1 cellular context compared by ENCODE assay signal in the genomic region with DNA sequence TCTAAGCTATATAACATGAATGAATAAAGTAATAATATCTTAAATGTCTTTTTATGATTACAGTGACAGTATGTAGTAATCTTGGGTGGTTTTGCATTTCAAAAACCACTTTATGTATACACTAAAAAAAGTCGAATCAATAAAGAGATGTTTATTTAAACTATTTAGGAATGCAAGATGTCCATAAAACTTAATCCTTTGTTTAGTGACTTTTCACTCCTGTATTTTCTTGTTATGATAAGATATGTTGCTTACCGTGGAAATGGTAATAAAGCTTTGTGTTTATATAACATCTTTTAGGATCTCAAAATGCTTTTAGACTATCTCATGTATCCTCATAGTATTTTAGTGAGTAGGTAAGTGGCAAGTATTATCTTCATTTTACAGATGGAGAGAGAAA.
TF ChIP-seq lines count a peak whose summit lies in the region.

No MANE protein-coding gene starts in this region.

TF ChIP-seq in HEK293, 187 proteins besides CTCF, POLR2A, EP300 and RAD21 (continued from another document):
- TF ChIP-seq, protein P1, sequence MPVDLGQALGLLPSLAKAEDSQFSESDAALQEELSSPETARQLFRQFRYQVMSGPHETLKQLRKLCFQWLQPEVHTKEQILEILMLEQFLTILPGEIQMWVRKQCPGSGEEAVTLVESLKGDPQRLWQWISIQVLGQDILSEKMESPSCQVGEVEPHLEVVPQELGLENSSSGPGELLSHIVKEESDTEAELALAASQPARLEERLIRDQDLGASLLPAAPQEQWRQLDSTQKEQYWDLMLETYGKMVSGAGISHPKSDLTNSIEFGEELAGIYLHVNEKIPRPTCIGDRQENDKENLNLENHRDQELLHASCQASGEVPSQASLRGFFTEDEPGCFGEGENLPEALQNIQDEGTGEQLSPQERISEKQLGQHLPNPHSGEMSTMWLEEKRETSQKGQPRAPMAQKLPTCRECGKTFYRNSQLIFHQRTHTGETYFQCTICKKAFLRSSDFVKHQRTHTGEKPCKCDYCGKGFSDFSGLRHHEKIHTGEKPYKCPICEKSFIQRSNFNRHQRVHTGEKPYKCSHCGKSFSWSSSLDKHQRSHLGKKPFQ (tag by site-specific recombination; IDR thresholded peaks at IDR 0.05): peak; percentile 66
- TF ChIP-seq ZNF24 (tag by site-specific recombination; IDR thresholded peaks at IDR 0.05) (no peak), ZSCAN16 (tag by site-specific recombination; IDR thresholded peaks at IDR 0.05) (0 out of 2 replicates have a peak, but pooled peaks have one; percentile 38), ZNF292 (tag by site-specific recombination; IDR thresholded peaks at IDR 0.05; ENCODE audit: borderline replicate concordance, low read depth) (no peak), OVOL3 (tag by site-specific recombination; IDR thresholded peaks at IDR 0.05) (peak; percentile 94), ZXDB (tag by site-specific recombination; IDR thresholded peaks at IDR 0.05) (peak; percentile 84), ZNF350 (tag by site-specific recombination; IDR thresholded peaks at IDR 0.05) (peak; percentile 58; the same call in 1 of the 2 replicates), GLI2 (tag by site-specific recombination; IDR thresholded peaks at IDR 0.05; ENCODE audit: borderline replicate concordance, low read depth) (0 out of 2 replicates have a peak, but pooled peaks have one; percentile 27), KLF8 (tag by site-specific recombination; IDR thresholded peaks at IDR 0.05) (peak; percentile 87), ZNF19 (tag by site-specific recombination; IDR thresholded peaks at IDR 0.05; ENCODE audit: low read depth) (no peak), ZNF785 (tag by site-specific recombination; IDR thresholded peaks at IDR 0.05) (no peak), MYNN (tag by site-specific recombination; IDR thresholded peaks at IDR 0.05; ENCODE audit: borderline replicate concordance) (no peak), ZNF843 (tag by site-specific recombination; IDR thresholded peaks at IDR 0.05) (peak; percentile 97), OSR2 (tag by site-specific recombination; IDR thresholded peaks at IDR 0.05) (peak; percentile 94), ZNF521 (tag by site-specific recombination; IDR thresholded peaks at IDR 0.05) (no peak), ZNF529 (tag by site-specific recombination; IDR thresholded peaks at IDR 0.05; ENCODE audit: insufficient replicate concordance) (no peak), BCL11B (tag by site-specific recombination; IDR thresholded peaks at IDR 0.05; ENCODE audit: low read depth) (peak; percentile 96), MZF1 (tag by site-specific recombination; IDR thresholded peaks at IDR 0.05; ENCODE audit: borderline replicate concordance) (no peak), ZNF514 (tag by site-specific recombination; IDR thresholded peaks at IDR 0.05) (no peak)
- TF ChIP-seq, protein P2, sequence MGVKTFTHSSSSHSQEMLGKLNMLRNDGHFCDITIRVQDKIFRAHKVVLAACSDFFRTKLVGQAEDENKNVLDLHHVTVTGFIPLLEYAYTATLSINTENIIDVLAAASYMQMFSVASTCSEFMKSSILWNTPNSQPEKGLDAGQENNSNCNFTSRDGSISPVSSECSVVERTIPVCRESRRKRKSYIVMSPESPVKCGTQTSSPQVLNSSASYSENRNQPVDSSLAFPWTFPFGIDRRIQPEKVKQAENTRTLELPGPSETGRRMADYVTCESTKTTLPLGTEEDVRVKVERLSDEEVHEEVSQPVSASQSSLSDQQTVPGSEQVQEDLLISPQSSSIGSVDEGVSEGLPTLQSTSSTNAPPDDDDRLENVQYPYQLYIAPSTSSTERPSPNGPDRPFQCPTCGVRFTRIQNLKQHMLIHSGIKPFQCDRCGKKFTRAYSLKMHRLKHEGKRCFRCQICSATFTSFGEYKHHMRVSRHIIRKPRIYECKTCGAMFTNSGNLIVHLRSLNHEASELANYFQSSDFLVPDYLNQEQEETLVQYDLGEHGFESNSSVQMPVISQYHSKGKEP (tag by site-specific recombination; IDR thresholded peaks at IDR 0.05): peak; percentile 80
- TF ChIP-seq, protein P3, sequence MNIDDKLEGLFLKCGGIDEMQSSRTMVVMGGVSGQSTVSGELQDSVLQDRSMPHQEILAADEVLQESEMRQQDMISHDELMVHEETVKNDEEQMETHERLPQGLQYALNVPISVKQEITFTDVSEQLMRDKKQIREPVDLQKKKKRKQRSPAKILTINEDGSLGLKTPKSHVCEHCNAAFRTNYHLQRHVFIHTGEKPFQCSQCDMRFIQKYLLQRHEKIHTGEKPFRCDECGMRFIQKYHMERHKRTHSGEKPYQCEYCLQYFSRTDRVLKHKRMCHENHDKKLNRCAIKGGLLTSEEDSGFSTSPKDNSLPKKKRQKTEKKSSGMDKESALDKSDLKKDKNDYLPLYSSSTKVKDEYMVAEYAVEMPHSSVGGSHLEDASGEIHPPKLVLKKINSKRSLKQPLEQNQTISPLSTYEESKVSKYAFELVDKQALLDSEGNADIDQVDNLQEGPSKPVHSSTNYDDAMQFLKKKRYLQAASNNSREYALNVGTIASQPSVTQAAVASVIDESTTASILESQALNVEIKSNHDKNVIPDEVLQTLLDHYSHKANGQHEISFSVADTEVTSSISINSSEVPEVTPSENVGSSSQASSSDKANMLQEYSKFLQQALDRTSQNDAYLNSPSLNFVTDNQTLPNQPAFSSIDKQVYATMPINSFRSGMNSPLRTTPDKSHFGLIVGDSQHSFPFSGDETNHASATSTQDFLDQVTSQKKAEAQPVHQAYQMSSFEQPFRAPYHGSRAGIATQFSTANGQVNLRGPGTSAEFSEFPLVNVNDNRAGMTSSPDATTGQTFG (tag by site-specific recombination; IDR thresholded peaks at IDR 0.05; ENCODE audit: borderline replicate concordance): no peak
- TF ChIP-seq, protein P4, sequence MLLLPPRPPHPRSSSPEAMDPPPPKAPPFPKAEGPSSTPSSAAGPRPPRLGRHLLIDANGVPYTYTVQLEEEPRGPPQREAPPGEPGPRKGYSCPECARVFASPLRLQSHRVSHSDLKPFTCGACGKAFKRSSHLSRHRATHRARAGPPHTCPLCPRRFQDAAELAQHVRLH (tag by site-specific recombination; IDR thresholded peaks at IDR 0.05): peak; percentile 80
- TF ChIP-seq, protein P5, sequence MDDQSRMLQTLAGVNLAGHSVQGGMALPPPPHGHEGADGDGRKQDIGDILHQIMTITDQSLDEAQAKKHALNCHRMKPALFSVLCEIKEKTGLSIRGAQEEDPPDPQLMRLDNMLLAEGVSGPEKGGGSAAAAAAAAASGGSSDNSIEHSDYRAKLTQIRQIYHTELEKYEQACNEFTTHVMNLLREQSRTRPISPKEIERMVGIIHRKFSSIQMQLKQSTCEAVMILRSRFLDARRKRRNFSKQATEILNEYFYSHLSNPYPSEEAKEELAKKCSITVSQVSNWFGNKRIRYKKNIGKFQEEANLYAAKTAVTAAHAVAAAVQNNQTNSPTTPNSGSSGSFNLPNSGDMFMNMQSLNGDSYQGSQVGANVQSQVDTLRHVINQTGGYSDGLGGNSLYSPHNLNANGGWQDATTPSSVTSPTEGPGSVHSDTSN (CRISPR knock-in tag; IDR thresholded peaks at IDR 0.05): no peak
- TF ChIP-seq, protein P6, sequence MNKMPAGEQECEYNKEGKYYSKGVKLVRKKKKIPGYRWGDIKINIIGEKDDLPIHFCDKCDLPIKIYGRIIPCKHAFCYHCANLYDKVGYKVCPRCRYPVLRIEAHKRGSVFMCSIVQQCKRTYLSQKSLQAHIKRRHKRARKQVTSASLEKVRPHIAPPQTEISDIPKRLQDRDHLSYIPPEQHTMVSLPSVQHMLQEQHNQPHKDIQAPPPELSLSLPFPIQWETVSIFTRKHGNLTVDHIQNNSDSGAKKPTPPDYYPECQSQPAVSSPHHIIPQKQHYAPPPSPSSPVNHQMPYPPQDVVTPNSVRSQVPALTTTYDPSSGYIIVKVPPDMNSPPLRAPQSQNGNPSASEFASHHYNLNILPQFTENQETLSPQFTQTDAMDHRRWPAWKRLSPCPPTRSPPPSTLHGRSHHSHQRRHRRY (tag by site-specific recombination; IDR thresholded peaks at IDR 0.05): no peak
- TF ChIP-seq, protein P7, sequence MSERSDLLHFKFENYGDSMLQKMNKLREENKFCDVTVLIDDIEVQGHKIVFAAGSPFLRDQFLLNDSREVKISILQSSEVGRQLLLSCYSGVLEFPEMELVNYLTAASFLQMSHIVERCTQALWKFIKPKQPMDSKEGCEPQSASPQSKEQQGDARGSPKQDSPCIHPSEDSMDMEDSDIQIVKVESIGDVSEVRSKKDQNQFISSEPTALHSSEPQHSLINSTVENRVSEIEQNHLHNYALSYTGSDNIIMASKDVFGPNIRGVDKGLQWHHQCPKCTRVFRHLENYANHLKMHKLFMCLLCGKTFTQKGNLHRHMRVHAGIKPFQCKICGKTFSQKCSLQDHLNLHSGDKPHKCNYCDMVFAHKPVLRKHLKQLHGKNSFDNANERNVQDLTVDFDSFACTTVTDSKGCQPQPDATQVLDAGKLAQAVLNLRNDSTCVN (tag by site-specific recombination; optimal IDR thresholded peaks at IDR 0.05): no peak
- TF ChIP-seq, protein P8, sequence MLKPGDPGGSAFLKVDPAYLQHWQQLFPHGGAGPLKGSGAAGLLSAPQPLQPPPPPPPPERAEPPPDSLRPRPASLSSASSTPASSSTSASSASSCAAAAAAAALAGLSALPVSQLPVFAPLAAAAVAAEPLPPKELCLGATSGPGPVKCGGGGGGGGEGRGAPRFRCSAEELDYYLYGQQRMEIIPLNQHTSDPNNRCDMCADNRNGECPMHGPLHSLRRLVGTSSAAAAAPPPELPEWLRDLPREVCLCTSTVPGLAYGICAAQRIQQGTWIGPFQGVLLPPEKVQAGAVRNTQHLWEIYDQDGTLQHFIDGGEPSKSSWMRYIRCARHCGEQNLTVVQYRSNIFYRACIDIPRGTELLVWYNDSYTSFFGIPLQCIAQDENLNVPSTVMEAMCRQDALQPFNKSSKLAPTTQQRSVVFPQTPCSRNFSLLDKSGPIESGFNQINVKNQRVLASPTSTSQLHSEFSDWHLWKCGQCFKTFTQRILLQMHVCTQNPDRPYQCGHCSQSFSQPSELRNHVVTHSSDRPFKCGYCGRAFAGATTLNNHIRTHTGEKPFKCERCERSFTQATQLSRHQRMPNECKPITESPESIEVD (tag by site-specific recombination; IDR thresholded peaks at IDR 0.05): peak; percentile 90
- TF ChIP-seq, protein P9, sequence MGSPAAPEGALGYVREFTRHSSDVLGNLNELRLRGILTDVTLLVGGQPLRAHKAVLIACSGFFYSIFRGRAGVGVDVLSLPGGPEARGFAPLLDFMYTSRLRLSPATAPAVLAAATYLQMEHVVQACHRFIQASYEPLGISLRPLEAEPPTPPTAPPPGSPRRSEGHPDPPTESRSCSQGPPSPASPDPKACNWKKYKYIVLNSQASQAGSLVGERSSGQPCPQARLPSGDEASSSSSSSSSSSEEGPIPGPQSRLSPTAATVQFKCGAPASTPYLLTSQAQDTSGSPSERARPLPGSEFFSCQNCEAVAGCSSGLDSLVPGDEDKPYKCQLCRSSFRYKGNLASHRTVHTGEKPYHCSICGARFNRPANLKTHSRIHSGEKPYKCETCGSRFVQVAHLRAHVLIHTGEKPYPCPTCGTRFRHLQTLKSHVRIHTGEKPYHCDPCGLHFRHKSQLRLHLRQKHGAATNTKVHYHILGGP (tag by site-specific recombination; IDR thresholded peaks at IDR 0.05): peak; percentile 99
